24 cellular contexts compared by ENCODE assay signal in genomic region chrX:115409551-115409950, GRCh38.
DNase-seq lines count a peak whose midpoint lies in the region; FAIRE-seq and TF ChIP-seq lines count a peak whose summit lies in the region.
"Had no signal": no experiment of that assay in that cellular context is flagged by ENCODE, and none has a peak within 500 bp of the region (broad histone marks: within the 10 kb centered on the region; RNA-seq: fewer than 3 reads in every experiment).

No MANE protein-coding gene starts in this region.

- peak overlapping the region; percentile 36 for H3K4me2 ChIP-seq in astrocyte (ENCODE audit: low read length)
- H3K4me2 ChIP-seq: BLaER1, KMS-11 had no signal

- no peaks in the 10 kb centered on the region for H3K27me3 Mint-ChIP-seq in astrocyte (ENCODE audit: low read depth, unreplicated experiment)
- no peaks in the 10 kb centered on the region for H3K27me3 Mint-ChIP-seq in activated naive CD4-positive, alpha-beta T cell treated with anti-CD3 and anti-CD28 coated beads for 36 hours (ENCODE audit: low read depth)
- H3K27me3 Mint-ChIP-seq: CD4-positive, alpha-beta T cell had no signal

- CTCF ChIA-PET in activated naive CD4-positive, alpha-beta T cell treated with anti-CD3 and anti-CD28 coated beads for 36 hours (lab: Charles Lee): no interaction called here

- H3K36me3 ChIP-seq in SJSA1 (no peaks in the 10 kb centered on the region), astrocyte (ENCODE audit: insufficient read depth, low read length) (no peaks in the 10 kb centered on the region)
- H3K36me3 ChIP-seq: BLaER1, Peyer's patch had no signal

- no peak overlapping the region for H3K27ac Mint-ChIP-seq in astrocyte (ENCODE audit: unreplicated experiment)
- no peak overlapping the region for H3K27ac Mint-ChIP-seq in activated naive CD4-positive, alpha-beta T cell treated with anti-CD3 and anti-CD28 coated beads for 36 hours
- H3K27ac Mint-ChIP-seq: CD4-positive, alpha-beta T cell had no signal

- H2AFZ ChIP-seq in astrocyte (ENCODE audit: low read depth, low read length): no peak overlapping the region

- FAIRE-seq in astrocyte (lab: Jason Lieb, UNC): peak; percentile 32
- FAIRE-seq: GM18507, H1, HTR-8/SVneo had no signal

- H3K9ac ChIP-seq in astrocyte (ENCODE audit: low read length): no peak overlapping the region
- H3K9ac ChIP-seq: BLaER1, KMS-11 had no signal

- no peaks in the 10 kb centered on the region for H3K79me2 ChIP-seq in astrocyte (ENCODE audit: insufficient read depth, low read length)

- H3K27me3 ChIP-seq in SJSA1 (replicated peaks): no peaks in the 10 kb centered on the region
- no peaks in the 10 kb centered on the region for H3K27me3 ChIP-seq in astrocyte (ENCODE audit: insufficient read depth, low read length)
- H3K27me3 ChIP-seq: Peyer's patch had no signal

- peaks cover 8% of the 10 kb centered on the region for H3K4me1 Mint-ChIP-seq in astrocyte (ENCODE audit: low read depth, unreplicated experiment)
- no peaks in the 10 kb centered on the region for H3K4me1 Mint-ChIP-seq in activated naive CD4-positive, alpha-beta T cell treated with anti-CD3 and anti-CD28 coated beads for 36 hours (ENCODE audit: low read depth)

- H3K27ac ChIP-seq in SJSA1 (peak overlapping the region; percentile 44), astrocyte (ENCODE audit: low read depth, low read length) (no peak overlapping the region)
- H3K27ac ChIP-seq: BLaER1, KMS-11, Peyer's patch had no signal

- DNase-seq in SJSA1 (ENCODE audit: low read depth in 1 of 2, low spot score in 2 of 2): no peak
- peak; percentile 32 for DNase-seq in astrocyte (ENCODE audit: low read depth)
- peak; percentile 80 for DNase-seq in fibroblast of the aortic adventitia (ENCODE audit: low read depth)
- DNase-seq in hippocampal formation (lab: John Stamatoyannopoulos, UW): no peak
- DNase-seq in ureter (ENCODE audit: low spot score): no peak
- DNase-seq in activated naive CD4-positive, alpha-beta T cell treated with anti-CD3 and anti-CD28 coated beads for 36 hours: no peak
- DNase-seq in NCI-H2081 treated with DMSO at 0.1 percent for 48 hours (lab: John Stamatoyannopoulos, UW): no peak
- DNase-seq: ACHN; CD4-positive, alpha-beta T cell; COR-L47; DMS 273 treated with DMSO at 0.1 percent for 48 hours; GDM1; NCI-H1105; NCI-H146; NCI-H2029; NCI-H345; NCI-H524; NCI-H82; Peyer's patch had no signal

- TF ChIP-seq CTCF in astrocyte (IDR thresholded peaks at IDR 0.05; ENCODE audit: insufficient read depth, low read depth, low read length) (no peak), fibroblast of the aortic adventitia (IDR thresholded peaks at IDR 0.05; ENCODE audit: insufficient read depth, low read length) (no peak)

- peaks cover 58% of the 10 kb centered on the region for H3K4me1 ChIP-seq in SJSA1 (replicated peaks)
- H3K4me1 ChIP-seq in astrocyte (ENCODE audit: insufficient read depth, low read length): peaks cover 7% of the 10 kb centered on the region
- H3K4me1 ChIP-seq: Peyer's patch had no signal

- H3K36me3 Mint-ChIP-seq in astrocyte (ENCODE audit: low read depth, unreplicated experiment): no peaks in the 10 kb centered on the region
- no peaks in the 10 kb centered on the region for H3K36me3 Mint-ChIP-seq in activated naive CD4-positive, alpha-beta T cell treated with anti-CD3 and anti-CD28 coated beads for 36 hours (ENCODE audit: low read depth)

- no peak overlapping the region for H3K4me3 Mint-ChIP-seq in astrocyte (ENCODE audit: unreplicated experiment)
- no peak overlapping the region for H3K4me3 Mint-ChIP-seq in activated naive CD4-positive, alpha-beta T cell treated with anti-CD3 and anti-CD28 coated beads for 36 hours
- H3K4me3 Mint-ChIP-seq: CD4-positive, alpha-beta T cell had no signal

- no peaks in the 10 kb centered on the region for H4K20me1 ChIP-seq in astrocyte (ENCODE audit: insufficient read depth, low read length)
- H4K20me1 ChIP-seq: BLaER1 had no signal

- no peaks in the 10 kb centered on the region for H3K9me3 Mint-ChIP-seq in astrocyte (ENCODE audit: unreplicated experiment)
- H3K9me3 Mint-ChIP-seq in activated naive CD4-positive, alpha-beta T cell treated with anti-CD3 and anti-CD28 coated beads for 36 hours: no peaks in the 10 kb centered on the region
- H3K9me3 Mint-ChIP-seq: CD4-positive, alpha-beta T cell had no signal

- intact Hi-C loops in activated naive CD4-positive, alpha-beta T cell treated with anti-CD3 and anti-CD28 coated beads for 36 hours (cut with micrococcal nuclease): no loop called here

- H3K4me3 ChIP-seq in SJSA1 (no peak overlapping the region), astrocyte (ENCODE audit: insufficient read depth, low read depth, low read length) (no peak overlapping the region), fibroblast of the aortic adventitia (ENCODE audit: low read depth, low read length) (no peak overlapping the region)
- H3K4me3 ChIP-seq: BLaER1, Peyer's patch had no signal

- H3K9me3 ChIP-seq in SJSA1 (replicated peaks): no peaks in the 10 kb centered on the region
- H3K9me3 ChIP-seq in astrocyte (ENCODE audit: insufficient read depth, low read depth, low read length): no peaks in the 10 kb centered on the region
- H3K9me3 ChIP-seq: BLaER1, Peyer's patch had no signal

Comparison
In these comparisons a context has a peak if more than half of its experiments do, and no peak if none do; other contexts are left out.
1. DNase-seq: peak in astrocyte (single experiment) and fibroblast of the aortic adventitia (single experiment); none in SJSA1 (0 of 2), hippocampal formation (0 of 2), ureter (single experiment), activated naive CD4-positive, alpha-beta T cell treated with anti-CD3 and anti-CD28 coated beads for 36 hours (single experiment) and NCI-H2081 treated with DMSO at 0.1 percent for 48 hours (single experiment).